1 cellular context compared by ENCODE assay signal in the genomic region with DNA sequence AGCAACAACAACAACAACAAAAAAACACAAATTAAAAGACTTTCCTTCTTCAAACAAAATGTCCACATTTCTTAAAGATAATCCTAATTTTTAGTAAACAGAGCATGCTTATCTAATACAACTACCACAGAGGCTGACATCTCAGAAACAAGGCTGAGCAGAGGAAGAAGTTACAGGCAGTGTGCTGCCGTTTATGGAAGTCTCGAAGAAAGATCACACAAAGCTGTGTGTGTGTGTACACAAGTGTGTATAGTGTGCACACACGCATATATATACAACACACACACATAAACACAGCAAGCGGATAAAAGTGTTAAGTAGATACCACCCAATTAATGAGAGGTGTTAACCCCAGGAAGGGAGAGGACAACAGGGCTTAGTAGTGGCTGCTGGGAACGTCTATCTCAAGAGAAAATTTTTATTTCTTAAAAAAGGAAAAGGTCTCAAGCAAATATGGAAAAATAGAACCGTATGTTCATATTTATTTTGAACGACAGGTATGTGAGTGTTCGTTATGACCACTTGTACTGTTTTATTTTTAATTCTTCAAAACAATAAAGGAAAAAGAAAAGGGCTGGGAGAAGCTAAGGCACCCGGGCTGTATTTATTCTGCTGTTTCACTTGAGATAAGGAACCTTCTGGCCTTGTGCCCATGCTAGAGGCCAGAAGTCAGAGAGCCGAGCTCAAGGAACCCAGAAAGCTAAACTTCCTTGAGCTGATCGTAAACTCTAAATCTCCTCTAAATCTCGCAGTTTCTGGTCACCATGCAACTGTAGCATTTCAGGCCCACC.
TF ChIP-seq lines count a peak whose summit lies in the region.

No MANE protein-coding gene starts in this region.

TF ChIP-seq in WTC11, 78 proteins besides CTCF, POLR2A, EP300 and RAD21 (continued from another document):
- TF ChIP-seq ZNF532 (CRISPR knock-in tag; IDR thresholded peaks at IDR 0.05; ENCODE audit: borderline replicate concordance) (no peak), TEAD1 (CRISPR knock-in tag; IDR thresholded peaks at IDR 0.05) (no peak), ZNF396 (CRISPR knock-in tag; IDR thresholded peaks at IDR 0.05; ENCODE audit: borderline replicate concordance) (no peak), SMAD3 (CRISPR knock-in tag; IDR thresholded peaks at IDR 0.05; ENCODE audit: borderline replicate concordance) (no peak), ELF4 (CRISPR knock-in tag; IDR thresholded peaks at IDR 0.05; ENCODE audit: low read depth) (no peak)
- TF ChIP-seq, protein P1, sequence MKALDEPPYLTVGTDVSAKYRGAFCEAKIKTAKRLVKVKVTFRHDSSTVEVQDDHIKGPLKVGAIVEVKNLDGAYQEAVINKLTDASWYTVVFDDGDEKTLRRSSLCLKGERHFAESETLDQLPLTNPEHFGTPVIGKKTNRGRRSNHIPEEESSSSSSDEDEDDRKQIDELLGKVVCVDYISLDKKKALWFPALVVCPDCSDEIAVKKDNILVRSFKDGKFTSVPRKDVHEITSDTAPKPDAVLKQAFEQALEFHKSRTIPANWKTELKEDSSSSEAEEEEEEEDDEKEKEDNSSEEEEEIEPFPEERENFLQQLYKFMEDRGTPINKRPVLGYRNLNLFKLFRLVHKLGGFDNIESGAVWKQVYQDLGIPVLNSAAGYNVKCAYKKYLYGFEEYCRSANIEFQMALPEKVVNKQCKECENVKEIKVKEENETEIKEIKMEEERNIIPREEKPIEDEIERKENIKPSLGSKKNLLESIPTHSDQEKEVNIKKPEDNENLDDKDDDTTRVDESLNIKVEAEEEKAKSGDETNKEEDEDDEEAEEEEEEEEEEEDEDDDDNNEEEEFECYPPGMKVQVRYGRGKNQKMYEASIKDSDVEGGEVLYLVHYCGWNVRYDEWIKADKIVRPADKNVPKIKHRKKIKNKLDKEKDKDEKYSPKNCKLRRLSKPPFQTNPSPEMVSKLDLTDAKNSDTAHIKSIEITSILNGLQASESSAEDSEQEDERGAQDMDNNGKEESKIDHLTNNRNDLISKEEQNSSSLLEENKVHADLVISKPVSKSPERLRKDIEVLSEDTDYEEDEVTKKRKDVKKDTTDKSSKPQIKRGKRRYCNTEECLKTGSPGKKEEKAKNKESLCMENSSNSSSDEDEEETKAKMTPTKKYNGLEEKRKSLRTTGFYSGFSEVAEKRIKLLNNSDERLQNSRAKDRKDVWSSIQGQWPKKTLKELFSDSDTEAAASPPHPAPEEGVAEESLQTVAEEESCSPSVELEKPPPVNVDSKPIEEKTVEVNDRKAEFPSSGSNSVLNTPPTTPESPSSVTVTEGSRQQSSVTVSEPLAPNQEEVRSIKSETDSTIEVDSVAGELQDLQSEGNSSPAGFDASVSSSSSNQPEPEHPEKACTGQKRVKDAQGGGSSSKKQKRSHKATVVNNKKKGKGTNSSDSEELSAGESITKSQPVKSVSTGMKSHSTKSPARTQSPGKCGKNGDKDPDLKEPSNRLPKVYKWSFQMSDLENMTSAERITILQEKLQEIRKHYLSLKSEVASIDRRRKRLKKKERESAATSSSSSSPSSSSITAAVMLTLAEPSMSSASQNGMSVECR (CRISPR knock-in tag; IDR thresholded peaks at IDR 0.05; ENCODE audit: borderline replicate concordance), result no peak
TF ChIP-seq in WTC11: peak in this region for 0.
